Comparison of ENCODE assay signal across 24 cellular contexts in genomic region chr15:66880380-66881155, GRCh38.
DNase-seq lines count a peak whose midpoint lies in the region; ATAC-seq, FAIRE-seq and TF ChIP-seq lines count a peak whose summit lies in the region.
"Had no signal": no experiment of that assay in that cellular context is flagged by ENCODE, and none has a peak within 500 bp of the region (broad histone marks: within the 10 kb centered on the region; RNA-seq: fewer than 3 reads in every experiment).

No MANE protein-coding gene starts in this region.

- H3K4me3 ChIP-seq in Karpas-422 (ENCODE audit: low read length) (no peak overlapping the region), mesenchymal stem cell (ENCODE audit: insufficient read depth in 1 of 2, low read depth in 1 of 2, low read length in 2 of 2) (no peak overlapping the region)
- H3K4me3 ChIP-seq: SK-N-MC had no signal

- H3K23ac ChIP-seq in mesenchymal stem cell (ENCODE audit: low read length in 2 of 2), result no peak overlapping the region

- TF ChIP-seq CTCF in activated CD8-positive, alpha-beta T cell treated with anti-CD3 and anti-CD28 coated beads for 36 hours (IDR thresholded peaks at IDR 0.05), result no peak

- H2BK120ac ChIP-seq in mesenchymal stem cell (ENCODE audit: low read depth, low read length), result no peak overlapping the region

- H2BK15ac ChIP-seq in mesenchymal stem cell (ENCODE audit: low read depth, poor library complexity, severe bottlenecking), result no peak overlapping the region

- no peaks in the 10 kb centered on the region for H4K20me1 ChIP-seq in Karpas-422 (ENCODE audit: insufficient read depth, low read depth, low read length)

- no peak for ATAC-seq in activated CD8-positive, alpha-beta T cell treated with anti-CD3 and anti-CD28 coated beads for 36 hours
- no peak for ATAC-seq in activated CD8-positive, alpha-beta T cell treated with anti-CD3 and anti-CD28 coated beads, Interleukin-2, amount 10 ng/mL, durations not matched to agents 7 days and 5 days
- peak; percentile 57 for ATAC-seq in stimulated activated memory B cell treated with anti-CD40 and anti-IgM and Interleukin-4, amounts not matched to agents 10 μg/mL and 1 μg/mL and 100 μg/mL, for 72 hours
- ATAC-seq in HG03439 (IDR thresholded peaks at IDR 0.05; ENCODE audit: unreplicated experiment), result no peak
- ATAC-seq: HepG2; natural killer cell treated with Interleukin-12 subunit alpha and Interleukin-12 subunit beta and Interleukin-15 and Interleukin-18, amount 100 ng/mL, for 72 hours had no signal

- H3K79me2 ChIP-seq in Karpas-422 (ENCODE audit: low read length), result no peaks in the 10 kb centered on the region

- H3K4me2 ChIP-seq in Karpas-422 (ENCODE audit: low read depth, low read length, poor library complexity, severe bottlenecking), result no peak overlapping the region
- H3K4me2 ChIP-seq in mesenchymal stem cell (ENCODE audit: low read length, poor library complexity, severe bottlenecking), result no peak overlapping the region

- intact Hi-C loops in activated CD8-positive, alpha-beta T cell treated with anti-CD3 and anti-CD28 coated beads for 36 hours (cut with micrococcal nuclease), result no loop called here

- POLR2A ChIA-PET in activated CD8-positive, alpha-beta T cell treated with anti-CD3 and anti-CD28 coated beads for 36 hours (lab: Charles Lee), result interaction anchor here (0.8 kb wide), 1 partner anchor 16 kb away, joined by 3 read pairs; no protein-coding TSS in a partner anchor
- POLR2A ChIA-PET in activated CD8-positive, alpha-beta T cell treated with anti-CD3 and anti-CD28 coated beads, Interleukin-2, amount 10 ng/mL, durations not matched to agents 7 days and 5 days (lab: Charles Lee), result no interaction called here

- H3K4me1 ChIP-seq in Karpas-422 (ENCODE audit: low read length), result peaks cover 53% of the 10 kb centered on the region
- H3K4me1 ChIP-seq in mesenchymal stem cell (ENCODE audit: control insufficient read depth, insufficient read depth, low read depth, low read length), result peaks cover 34% of the 10 kb centered on the region

- no peak overlapping the region for H3K14ac ChIP-seq in mesenchymal stem cell (ENCODE audit: low read length in 2 of 2)

- peaks cover 2% of the 10 kb centered on the region for H3K4me1 Mint-ChIP-seq in activated CD8-positive, alpha-beta T cell treated with anti-CD3 and anti-CD28 coated beads for 36 hours (ENCODE audit: low read depth)
- no peaks in the 10 kb centered on the region for H3K4me1 Mint-ChIP-seq in activated CD8-positive, alpha-beta T cell treated with anti-CD3 and anti-CD28 coated beads, Interleukin-2, amount 10 ng/mL, durations not matched to agents 7 days and 5 days (ENCODE audit: low read depth)
- peaks cover 37% of the 10 kb centered on the region for H3K4me1 Mint-ChIP-seq in stimulated activated memory B cell treated with anti-CD40 and anti-IgM and Interleukin-4, amounts not matched to agents 10 μg/mL and 1 μg/mL and 100 μg/mL, for 72 hours
- H3K4me1 Mint-ChIP-seq: activated CD4-positive, alpha-beta T cell treated with anti-CD3 and anti-CD28 coated beads, Interleukin-2, amount 10 ng/mL, durations not matched to agents 7 days and 5 days had no signal

- H3K4me3 Mint-ChIP-seq in activated CD8-positive, alpha-beta T cell treated with anti-CD3 and anti-CD28 coated beads for 36 hours, result no peak overlapping the region
- H3K4me3 Mint-ChIP-seq in activated CD8-positive, alpha-beta T cell treated with anti-CD3 and anti-CD28 coated beads, Interleukin-2, amount 10 ng/mL, durations not matched to agents 7 days and 5 days, result no peak overlapping the region
- no peak overlapping the region for H3K4me3 Mint-ChIP-seq in stimulated activated memory B cell treated with anti-CD40 and anti-IgM and Interleukin-4, amounts not matched to agents 10 μg/mL and 1 μg/mL and 100 μg/mL, for 72 hours
- H3K4me3 Mint-ChIP-seq: activated CD4-positive, alpha-beta T cell treated with anti-CD3 and anti-CD28 coated beads, Interleukin-2, amount 10 ng/mL, durations not matched to agents 7 days and 5 days; natural killer cell treated with Interleukin-12 subunit alpha and Interleukin-12 subunit beta and Interleukin-15 and Interleukin-18, amount 100 ng/mL, for 72 hours had no signal

- H3K9me2 ChIP-seq in Karpas-422 (replicated peaks; ENCODE audit: insufficient read depth, low read length), result no peaks in the 10 kb centered on the region

- H3K9me3 Mint-ChIP-seq in activated CD8-positive, alpha-beta T cell treated with anti-CD3 and anti-CD28 coated beads for 36 hours, result no peaks in the 10 kb centered on the region
- H3K9me3 Mint-ChIP-seq in activated CD8-positive, alpha-beta T cell treated with anti-CD3 and anti-CD28 coated beads, Interleukin-2, amount 10 ng/mL, durations not matched to agents 7 days and 5 days (ENCODE audit: insufficient read depth), result no peaks in the 10 kb centered on the region
- H3K9me3 Mint-ChIP-seq in stimulated activated memory B cell treated with anti-CD40 and anti-IgM and Interleukin-4, amounts not matched to agents 10 μg/mL and 1 μg/mL and 100 μg/mL, for 72 hours, result no peaks in the 10 kb centered on the region
- H3K9me3 Mint-ChIP-seq: activated CD4-positive, alpha-beta T cell treated with anti-CD3 and anti-CD28 coated beads, Interleukin-2, amount 10 ng/mL, durations not matched to agents 7 days and 5 days; natural killer cell treated with Interleukin-12 subunit alpha and Interleukin-12 subunit beta and Interleukin-15 and Interleukin-18, amount 100 ng/mL, for 72 hours had no signal

- no peaks in the 10 kb centered on the region for H3K36me3 Mint-ChIP-seq in activated CD8-positive, alpha-beta T cell treated with anti-CD3 and anti-CD28 coated beads for 36 hours (ENCODE audit: low read depth)
- no peaks in the 10 kb centered on the region for H3K36me3 Mint-ChIP-seq in activated CD8-positive, alpha-beta T cell treated with anti-CD3 and anti-CD28 coated beads, Interleukin-2, amount 10 ng/mL, durations not matched to agents 7 days and 5 days (ENCODE audit: low read depth)
- no peaks in the 10 kb centered on the region for H3K36me3 Mint-ChIP-seq in stimulated activated memory B cell treated with anti-CD40 and anti-IgM and Interleukin-4, amounts not matched to agents 10 μg/mL and 1 μg/mL and 100 μg/mL, for 72 hours
- H3K36me3 Mint-ChIP-seq: natural killer cell treated with Interleukin-12 subunit alpha and Interleukin-12 subunit beta and Interleukin-15 and Interleukin-18, amount 100 ng/mL, for 72 hours had no signal

- no peak overlapping the region for H2AFZ ChIP-seq in Karpas-422 (ENCODE audit: low read length)
- H2AFZ ChIP-seq in mesenchymal stem cell (ENCODE audit: low read depth, low read length), result no peak overlapping the region

- WGBS in mesenchymal stem cell, result 97% methylated on average over 11 of the region's 11 CpGs

- no peaks in the 10 kb centered on the region for H3K27me3 Mint-ChIP-seq in activated CD8-positive, alpha-beta T cell treated with anti-CD3 and anti-CD28 coated beads for 36 hours
- H3K27me3 Mint-ChIP-seq in activated CD8-positive, alpha-beta T cell treated with anti-CD3 and anti-CD28 coated beads, Interleukin-2, amount 10 ng/mL, durations not matched to agents 7 days and 5 days (ENCODE audit: low read depth), result peaks cover 15% of the 10 kb centered on the region
- peaks cover 41% of the 10 kb centered on the region for H3K27me3 Mint-ChIP-seq in stimulated activated memory B cell treated with anti-CD40 and anti-IgM and Interleukin-4, amounts not matched to agents 10 μg/mL and 1 μg/mL and 100 μg/mL, for 72 hours

- no peak overlapping the region for H3K27ac Mint-ChIP-seq in activated CD8-positive, alpha-beta T cell treated with anti-CD3 and anti-CD28 coated beads for 36 hours
- H3K27ac Mint-ChIP-seq in activated CD8-positive, alpha-beta T cell treated with anti-CD3 and anti-CD28 coated beads, Interleukin-2, amount 10 ng/mL, durations not matched to agents 7 days and 5 days, result no peak overlapping the region
- H3K27ac Mint-ChIP-seq in stimulated activated memory B cell treated with anti-CD40 and anti-IgM and Interleukin-4, amounts not matched to agents 10 μg/mL and 1 μg/mL and 100 μg/mL, for 72 hours, result peak overlapping the region; percentile 6
- H3K27ac Mint-ChIP-seq: activated CD4-positive, alpha-beta T cell treated with anti-CD3 and anti-CD28 coated beads, Interleukin-2, amount 10 ng/mL, durations not matched to agents 7 days and 5 days; natural killer cell treated with Interleukin-12 subunit alpha and Interleukin-12 subunit beta and Interleukin-15 and Interleukin-18, amount 100 ng/mL, for 72 hours had no signal

- no peaks in the 10 kb centered on the region for H3K36me3 ChIP-seq in Karpas-422 (ENCODE audit: insufficient read depth, low read length)
- H3K36me3 ChIP-seq in mesenchymal stem cell (ENCODE audit: control insufficient read depth in 1 of 2, insufficient read depth in 2 of 2, low read depth in 1 of 2, low read length in 2 of 2), result peaks cover 3% of the 10 kb centered on the region in 2 experiments

- H3K9ac ChIP-seq in Karpas-422 (ENCODE audit: low read length) (no peak overlapping the region), mesenchymal stem cell (ENCODE audit: low read length) (peak overlapping the region; percentile 23)

- DNase-seq in activated CD8-positive, alpha-beta T cell treated with anti-CD3 and anti-CD28 coated beads for 36 hours, result peak; percentile 8
- no peak for DNase-seq in activated CD8-positive, alpha-beta T cell treated with anti-CD3 and anti-CD28 coated beads, Interleukin-2, amount 10 ng/mL, durations not matched to agents 7 days and 5 days
- DNase-seq in Karpas-422 (peak; percentile 53), mesenchymal stem cell (no peak), NCI-H446 treated with DMSO at 0.1 percent for 48 hours (lab: John Stamatoyannopoulos, UW) (no peak), GM19239 (ENCODE audit: insufficient read length, low spot score) (no peak)
- DNase-seq: activated CD4-positive, alpha-beta T cell treated with anti-CD3 and anti-CD28 coated beads, Interleukin-2, amount 10 ng/mL, durations not matched to agents 7 days and 5 days; cortex of kidney; DMS79 treated with DMSO at 0.1 percent for 48 hours; glutamatergic neuron; midbrain; NCI-H1417; NCI-H2107; NCI-H526; stimulated activated naive CD4-positive, alpha-beta T cell; T-helper 2 cell had no signal

- H3K27ac ChIP-seq in Karpas-422 (ENCODE audit: low read length) (no peak overlapping the region), mesenchymal stem cell (ENCODE audit: low read length, poor library complexity, severe bottlenecking) (no peak overlapping the region)
- H3K27ac ChIP-seq: 22Rv1, HL-60, SK-N-MC, VCaP had no signal

- no peak overlapping the region for H3K4ac ChIP-seq in mesenchymal stem cell (ENCODE audit: low read depth in 1 of 2, low read length in 2 of 2)

- H3K79me1 ChIP-seq in mesenchymal stem cell (replicated peaks; ENCODE audit: low read length, poor library complexity, severe bottlenecking), result no peaks in the 10 kb centered on the region

- H4K91ac ChIP-seq in mesenchymal stem cell (ENCODE audit: low read length), result no peak overlapping the region

- peak overlapping the region; percentile 83 for H2AK5ac ChIP-seq in mesenchymal stem cell (ENCODE audit: low read length, severe bottlenecking)

- H3K18ac ChIP-seq in mesenchymal stem cell (ENCODE audit: low read depth in 1 of 2, low read length in 2 of 2), result no peak overlapping the region

- H2BK12ac ChIP-seq in mesenchymal stem cell (ENCODE audit: low read length in 2 of 2), result peak overlapping the region in 1 of 2 experiments; percentile 32

- FAIRE-seq in GM19239 (lab: Jason Lieb, UNC), result no peak
- FAIRE-seq: HepG2 had no signal

- H3K9me3 ChIP-seq in Karpas-422 (ENCODE audit: low read length) (no peaks in the 10 kb centered on the region), mesenchymal stem cell (ENCODE audit: control insufficient read depth, low read length) (no peaks in the 10 kb centered on the region)

- H2BK5ac ChIP-seq in mesenchymal stem cell (ENCODE audit: low read depth, low read length, poor library complexity, severe bottlenecking), result no peak overlapping the region

- CTCF ChIA-PET in activated CD8-positive, alpha-beta T cell treated with anti-CD3 and anti-CD28 coated beads for 36 hours (lab: Charles Lee), result interaction anchor here (0.8 kb wide), 1 partner anchor 17 kb away, joined by 3 read pairs; no protein-coding TSS in a partner anchor
- CTCF ChIA-PET in activated CD8-positive, alpha-beta T cell treated with anti-CD3 and anti-CD28 coated beads, Interleukin-2, amount 10 ng/mL, durations not matched to agents 7 days and 5 days (lab: Charles Lee), result no interaction called here

- H3K27me3 ChIP-seq in Karpas-422 (ENCODE audit: low read length) (no peaks in the 10 kb centered on the region), mesenchymal stem cell (ENCODE audit: control insufficient read depth in 1 of 2, insufficient read depth in 1 of 2, low read length in 2 of 2) (no peaks in the 10 kb centered on the region)

- H4K8ac ChIP-seq in mesenchymal stem cell (ENCODE audit: low read length), result no peak overlapping the region

Comparison
In these comparisons a context has a peak if more than half of its experiments do, and no peak if none do; other contexts are left out.
1. DNase-seq: peak in activated CD8-positive, alpha-beta T cell treated with anti-CD3 and anti-CD28 coated beads for 36 hours (single experiment) and Karpas-422 (single experiment); none in activated CD8-positive, alpha-beta T cell treated with anti-CD3 and anti-CD28 coated beads, Interleukin-2, amount 10 ng/mL, durations not matched to agents 7 days and 5 days (single experiment), mesenchymal stem cell (single experiment), NCI-H446 treated with DMSO at 0.1 percent for 48 hours (single experiment) and GM19239 (single experiment).